ENCODE assay signal across 1 cellular context in genomic region chr2:168165985-168166901, GRCh38.
A peak's percentile ranks its signal among the peaks of the same experiment; 100 is the strongest.
TF ChIP-seq lines count a peak whose summit lies in the region.

No MANE protein-coding gene starts in this region.

TF ChIP-seq in HepG2, 621 proteins besides CTCF, POLR2A, EP300 and RAD21 (continued from another document and continues in another):
- TF ChIP-seq ZHX2 (IDR thresholded peaks at IDR 0.05; ENCODE audit: low read depth) (no peak), ZHX2 (CRISPR knock-in tag; IDR thresholded peaks at IDR 0.05; ENCODE audit: borderline replicate concordance) (no peak), TFDP2 (CRISPR knock-in tag; IDR thresholded peaks at IDR 0.05) (no peak), CERS6 (CRISPR knock-in tag; IDR thresholded peaks at IDR 0.05) (no peak), PPARG (CRISPR knock-in tag; conservative IDR thresholded peaks at IDR 0.05) (no peak; the same call in 1 of the 2 replicates), KDM4B (CRISPR knock-in tag; IDR thresholded peaks at IDR 0.05) (no peak), ZNF709 (CRISPR knock-in tag; IDR thresholded peaks at IDR 0.05) (no peak), NAIF1 (CRISPR knock-in tag; IDR thresholded peaks at IDR 0.05; ENCODE audit: borderline replicate concordance) (no peak), GMEB2 (CRISPR knock-in tag; IDR thresholded peaks at IDR 0.05; ENCODE audit: low read depth) (no peak), RELA (CRISPR knock-in tag; IDR thresholded peaks at IDR 0.05) (no peak), YEATS2 (CRISPR knock-in tag; IDR thresholded peaks at IDR 0.05; ENCODE audit: borderline replicate concordance) (no peak), HIVEP1 (CRISPR knock-in tag; IDR thresholded peaks at IDR 0.05) (no peak), ZNF615 (CRISPR knock-in tag; IDR thresholded peaks at IDR 0.05; ENCODE audit: borderline replicate concordance) (no peak), JUN (CRISPR knock-in tag; IDR thresholded peaks at IDR 0.05) (no peak), SAFB2 (CRISPR knock-in tag; IDR thresholded peaks at IDR 0.05; ENCODE audit: borderline replicate concordance, low read depth) (no peak), ELF3 (CRISPR knock-in tag; IDR thresholded peaks at IDR 0.05) (0 out of 2 replicates have a peak, but pooled peaks have one; percentile 21), CEBPG (CRISPR knock-in tag; IDR thresholded peaks at IDR 0.05) (peak; percentile 76), MLX (CRISPR knock-in tag; IDR thresholded peaks at IDR 0.05) (no peak; the same call in 1 of the 2 replicates), ZNF556 (CRISPR knock-in tag; IDR thresholded peaks at IDR 0.05; ENCODE audit: borderline replicate concordance) (no peak), NCOR1 (IDR thresholded peaks at IDR 0.05; ENCODE audit: borderline replicate concordance, low read length) (no peak), ZFP36L2 (CRISPR knock-in tag; IDR thresholded peaks at IDR 0.05) (no peak), KDM5A (IDR thresholded peaks at IDR 0.05; ENCODE audit: borderline replicate concordance, low read length) (no peak), HMG20B (CRISPR knock-in tag; conservative IDR thresholded peaks at IDR 0.05) (no peak), SIN3B (IDR thresholded peaks at IDR 0.05; ENCODE audit: low read length) (no peak), POGZ (CRISPR knock-in tag; IDR thresholded peaks at IDR 0.05) (no peak), TP53 (CRISPR knock-in tag; conservative IDR thresholded peaks at IDR 0.05) (0 out of 2 replicates have a peak, but pooled peaks have one; percentile 34), TBP (CRISPR knock-in tag; IDR thresholded peaks at IDR 0.05) (no peak), RCOR2 (CRISPR knock-in tag; IDR thresholded peaks at IDR 0.05) (peak; percentile 71; the same call in 1 of the 2 replicates), HBP1 (CRISPR knock-in tag; IDR thresholded peaks at IDR 0.05; ENCODE audit: low read depth) (no peak), ZNF577 (CRISPR knock-in tag; IDR thresholded peaks at IDR 0.05; ENCODE audit: borderline replicate concordance, low read depth) (no peak), IRF9 (CRISPR knock-in tag; IDR thresholded peaks at IDR 0.05; ENCODE audit: borderline replicate concordance) (no peak), HNRNPH1 (optimal IDR thresholded peaks at IDR 0.05; ENCODE audit: low read depth, low read length) (no peak), ZMYM4 (CRISPR knock-in tag; IDR thresholded peaks at IDR 0.05) (0 out of 2 replicates have a peak, but pooled peaks have one; percentile 24), SIX4 (CRISPR knock-in tag; IDR thresholded peaks at IDR 0.05) (no peak), ZNF274 (CRISPR knock-in tag; IDR thresholded peaks at IDR 0.05) (no peak), THYN1 (CRISPR knock-in tag; IDR thresholded peaks at IDR 0.05; ENCODE audit: borderline replicate concordance, low read depth) (no peak), HHEX (CRISPR knock-in tag; IDR thresholded peaks at IDR 0.05) (no peak), RFX3 (CRISPR knock-in tag; IDR thresholded peaks at IDR 0.05) (no peak), TCF7L2 (IDR thresholded peaks at IDR 0.05; ENCODE audit: low read depth, low read length) (no peak), FOXP1 (IDR thresholded peaks at IDR 0.05) (no peak), FOXP1 (CRISPR knock-in tag; IDR thresholded peaks at IDR 0.05) (peak; percentile 61), GFI1 (CRISPR knock-in tag; IDR thresholded peaks at IDR 0.05; ENCODE audit: borderline replicate concordance) (no peak), SNAPC2 (CRISPR knock-in tag; IDR thresholded peaks at IDR 0.05) (no peak), ZNF788 (CRISPR knock-in tag; IDR thresholded peaks at IDR 0.05; ENCODE audit: borderline replicate concordance) (no peak), ZNF143 (CRISPR knock-in tag; IDR thresholded peaks at IDR 0.05) (no peak), TCF7 (IDR thresholded peaks at IDR 0.05; ENCODE audit: low read depth) (no peak), HES4 (CRISPR knock-in tag; IDR thresholded peaks at IDR 0.05; ENCODE audit: borderline replicate concordance) (no peak)
- TF ChIP-seq, protein P1, sequence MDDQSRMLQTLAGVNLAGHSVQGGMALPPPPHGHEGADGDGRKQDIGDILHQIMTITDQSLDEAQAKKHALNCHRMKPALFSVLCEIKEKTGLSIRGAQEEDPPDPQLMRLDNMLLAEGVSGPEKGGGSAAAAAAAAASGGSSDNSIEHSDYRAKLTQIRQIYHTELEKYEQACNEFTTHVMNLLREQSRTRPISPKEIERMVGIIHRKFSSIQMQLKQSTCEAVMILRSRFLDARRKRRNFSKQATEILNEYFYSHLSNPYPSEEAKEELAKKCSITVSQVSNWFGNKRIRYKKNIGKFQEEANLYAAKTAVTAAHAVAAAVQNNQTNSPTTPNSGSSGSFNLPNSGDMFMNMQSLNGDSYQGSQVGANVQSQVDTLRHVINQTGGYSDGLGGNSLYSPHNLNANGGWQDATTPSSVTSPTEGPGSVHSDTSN (CRISPR knock-in tag; IDR thresholded peaks at IDR 0.05; ENCODE audit: borderline replicate concordance): no peak
- TF ChIP-seq, protein P2, sequence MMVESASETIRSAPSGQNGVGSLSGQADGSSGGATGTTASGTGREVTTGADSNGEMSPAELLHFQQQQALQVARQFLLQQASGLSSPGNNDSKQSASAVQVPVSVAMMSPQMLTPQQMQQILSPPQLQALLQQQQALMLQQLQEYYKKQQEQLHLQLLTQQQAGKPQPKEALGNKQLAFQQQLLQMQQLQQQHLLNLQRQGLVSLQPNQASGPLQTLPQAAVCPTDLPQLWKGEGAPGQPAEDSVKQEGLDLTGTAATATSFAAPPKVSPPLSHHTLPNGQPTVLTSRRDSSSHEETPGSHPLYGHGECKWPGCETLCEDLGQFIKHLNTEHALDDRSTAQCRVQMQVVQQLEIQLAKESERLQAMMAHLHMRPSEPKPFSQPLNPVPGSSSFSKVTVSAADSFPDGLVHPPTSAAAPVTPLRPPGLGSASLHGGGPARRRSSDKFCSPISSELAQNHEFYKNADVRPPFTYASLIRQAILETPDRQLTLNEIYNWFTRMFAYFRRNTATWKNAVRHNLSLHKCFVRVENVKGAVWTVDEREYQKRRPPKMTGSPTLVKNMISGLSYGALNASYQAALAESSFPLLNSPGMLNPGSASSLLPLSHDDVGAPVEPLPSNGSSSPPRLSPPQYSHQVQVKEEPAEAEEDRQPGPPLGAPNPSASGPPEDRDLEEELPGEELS (CRISPR knock-in tag; IDR thresholded peaks at IDR 0.05): peak; percentile 67; the same call in 1 of the 2 replicates
- TF ChIP-seq, protein P3, sequence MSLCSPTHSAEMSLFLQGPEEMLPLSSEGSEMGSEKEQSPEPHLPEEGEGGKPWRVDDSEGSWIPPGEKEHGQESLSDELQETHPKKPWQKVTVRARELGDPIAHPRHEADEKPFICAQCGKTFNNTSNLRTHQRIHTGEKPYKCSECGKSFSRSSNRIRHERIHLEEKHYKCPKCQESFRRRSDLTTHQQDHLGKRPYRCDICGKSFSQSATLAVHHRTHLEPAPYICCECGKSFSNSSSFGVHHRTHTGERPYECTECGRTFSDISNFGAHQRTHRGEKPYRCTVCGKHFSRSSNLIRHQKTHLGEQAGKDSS (CRISPR knock-in tag; IDR thresholded peaks at IDR 0.05; ENCODE audit: borderline replicate concordance, low read depth): no peak
- TF ChIP-seq, protein P4, sequence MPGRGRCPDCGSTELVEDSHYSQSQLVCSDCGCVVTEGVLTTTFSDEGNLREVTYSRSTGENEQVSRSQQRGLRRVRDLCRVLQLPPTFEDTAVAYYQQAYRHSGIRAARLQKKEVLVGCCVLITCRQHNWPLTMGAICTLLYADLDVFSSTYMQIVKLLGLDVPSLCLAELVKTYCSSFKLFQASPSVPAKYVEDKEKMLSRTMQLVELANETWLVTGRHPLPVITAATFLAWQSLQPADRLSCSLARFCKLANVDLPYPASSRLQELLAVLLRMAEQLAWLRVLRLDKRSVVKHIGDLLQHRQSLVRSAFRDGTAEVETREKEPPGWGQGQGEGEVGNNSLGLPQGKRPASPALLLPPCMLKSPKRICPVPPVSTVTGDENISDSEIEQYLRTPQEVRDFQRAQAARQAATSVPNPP (CRISPR knock-in tag; IDR thresholded peaks at IDR 0.05): no peak
